8 cellular contexts compared by ENCODE assay signal in genomic region chr17:76354317-76354729, GRCh38. TPM values are rescaled to one million over a fixed set of nuclear protein-coding genes. Genes with fewer than 3 reads are reported as not detected.
DNase-seq lines count a peak whose midpoint lies in the region; ATAC-seq and TF ChIP-seq lines count a peak whose summit lies in the region.

No MANE protein-coding gene starts in this region.

- H3K4me3 Mint-ChIP-seq in CD8-positive, alpha-beta T cell = peak overlapping the region; percentile 95
- peak overlapping the region; percentile 96 for H3K4me3 Mint-ChIP-seq in neural crest cell

- no peaks in the 10 kb centered on the region for H3K9me3 Mint-ChIP-seq in CD8-positive, alpha-beta T cell
- no peaks in the 10 kb centered on the region for H3K9me3 Mint-ChIP-seq in neural crest cell

- peak overlapping the region; percentile 53 for H3K27ac ChIP-seq in CD8-positive, alpha-beta T cell (ENCODE audit: low read depth, low read length)
- H3K27ac ChIP-seq in MM.1S (ENCODE audit: low read length) = peak overlapping the region; percentile 94

- H3K79me2 ChIP-seq in MM.1S (ENCODE audit: low read length) = peaks cover 34% of the 10 kb centered on the region

- peak overlapping the region; percentile 81 for H3K4me2 ChIP-seq in MM.1S (ENCODE audit: low read depth, low read length)

- peak overlapping the region; percentile 86; the same call in 1 of the 2 replicates for H3K9ac ChIP-seq in MM.1S (ENCODE audit: low read length)
- H3K9ac ChIP-seq in endocrine pancreas (ENCODE audit: control insufficient read depth, insufficient read depth, low read length) = peak overlapping the region; percentile 31

- no peaks in the 10 kb centered on the region for H3K27me3 ChIP-seq in CD8-positive, alpha-beta T cell (ENCODE audit: insufficient read depth, low read length)
- H3K27me3 ChIP-seq in MM.1S (replicated peaks; ENCODE audit: insufficient read depth, low read length) (no peaks in the 10 kb centered on the region), endocrine pancreas (ENCODE audit: control insufficient read depth, insufficient read depth, low read length) (no peaks in the 10 kb centered on the region)

- H3K4me1 ChIP-seq in CD8-positive, alpha-beta T cell (ENCODE audit: insufficient read depth, low read length) = peaks cover 4% of the 10 kb centered on the region
- H3K4me1 ChIP-seq in MM.1S (ENCODE audit: low read length) = 0 out of 2 replicates have a peak, but pooled peaks cover 5% of the 10 kb centered on the region
- peaks cover 6% of the 10 kb centered on the region for H3K4me1 ChIP-seq in endocrine pancreas (ENCODE audit: control insufficient read depth, insufficient read depth, low read length)

- POLR2A ChIA-PET in CD8-positive, alpha-beta T cell (lab: Charles Lee) = interaction anchor here (0.5 to 3.8 kb wide), 9 partner anchors 9 to 376 kb away, joined by 3 to 51 read pairs (median 4); partner anchors contain the start of genes ACOX1, EXOC7 and SPHK1

- H3K9me3 ChIP-seq in CD8-positive, alpha-beta T cell (ENCODE audit: low read length) = no peaks in the 10 kb centered on the region
- H3K9me3 ChIP-seq in MM.1S (replicated peaks; ENCODE audit: insufficient read depth, low read length) (no peaks in the 10 kb centered on the region), endocrine pancreas (ENCODE audit: control insufficient read depth, low read length) (no peaks in the 10 kb centered on the region)

- CTCF ChIA-PET in CD8-positive, alpha-beta T cell (lab: Charles Lee) = interaction anchor here (0.6 to 3.6 kb wide), 9 partner anchors 18 to 1602 kb away, joined by 3 to 25 read pairs (median 4); partner anchors contain the start of gene SPHK1

- no peaks in the 10 kb centered on the region for H3K27me3 Mint-ChIP-seq in CD8-positive, alpha-beta T cell (ENCODE audit: low read depth)
- H3K27me3 Mint-ChIP-seq in neural crest cell (ENCODE audit: low read depth) = no peaks in the 10 kb centered on the region

- peak overlapping the region; percentile 98 for H3K27ac Mint-ChIP-seq in CD8-positive, alpha-beta T cell
- peak overlapping the region; percentile 100 for H3K27ac Mint-ChIP-seq in neural crest cell (ENCODE audit: unreplicated experiment)

- H3K4me1 Mint-ChIP-seq in CD8-positive, alpha-beta T cell (ENCODE audit: low read depth) = peaks cover 24% of the 10 kb centered on the region
- H3K4me1 Mint-ChIP-seq in neural crest cell = peaks cover 27% of the 10 kb centered on the region

- H3K36me3 Mint-ChIP-seq in CD8-positive, alpha-beta T cell = peaks cover 4% of the 10 kb centered on the region
- H3K36me3 Mint-ChIP-seq in neural crest cell (ENCODE audit: low read depth) = peaks cover 4% of the 10 kb centered on the region

- H3K9me2 ChIP-seq in MM.1S (replicated peaks; ENCODE audit: insufficient read depth, low read length) = no peaks in the 10 kb centered on the region

- no peak for DNase-seq in CD8-positive, alpha-beta T cell
- DNase-seq in MM.1S (no peak), neural crest cell (ENCODE audit: low read depth, low spot score) (no peak), Ammon's horn (ENCODE audit: low spot score) (no peak), NCI-H1417 (lab: John Stamatoyannopoulos, UW) (no peak)

- intact Hi-C loops in CD8-positive, alpha-beta T cell (cut with DNase I, micrococcal nuclease) = loop anchor here (1.0 to 5.0 kb wide), 6 partner anchors 31 to 734 kb away; partner anchors contain the start of genes ACOX1 (in 1 of the 2), SRP68 (in 1 of the 2), TEN1 (in 1 of the 2) and UBE2O (in 1 of the 2)

- H3K36me3 ChIP-seq in CD8-positive, alpha-beta T cell (ENCODE audit: insufficient read depth, low read length) = no peaks in the 10 kb centered on the region
- H3K36me3 ChIP-seq in MM.1S (replicated peaks; ENCODE audit: insufficient read depth, low read length) = no peaks in the 10 kb centered on the region
- no peaks in the 10 kb centered on the region for H3K36me3 ChIP-seq in endocrine pancreas (ENCODE audit: control insufficient read depth, insufficient read depth, low read length)

- peak overlapping the region; percentile 74 for H2AFZ ChIP-seq in MM.1S (ENCODE audit: low read length)

- H4K20me1 ChIP-seq in MM.1S (ENCODE audit: insufficient read depth, low read length) = no peaks in the 10 kb centered on the region

- no peak for ATAC-seq in CD8-positive, alpha-beta T cell
- ATAC-seq in HG02678 (IDR thresholded peaks at IDR 0.05; ENCODE audit: unreplicated experiment) = no peak
- no peak for ATAC-seq in HG03095 (IDR thresholded peaks at IDR 0.05; ENCODE audit: unreplicated experiment)

- 0 out of 2 replicates have a peak, but pooled peaks cover 7% of the 10 kb centered on the region for H3F3A ChIP-seq in MM.1S (ENCODE audit: insufficient read depth, low read length)

- no peak for TF ChIP-seq CTCF in CD8-positive, alpha-beta T cell (IDR thresholded peaks at IDR 0.05)
- TF ChIP-seq CTCF in MM.1S (IDR thresholded peaks at IDR 0.05; ENCODE audit: low read length) (no peak), neural crest cell (conservative IDR thresholded peaks at IDR 0.05) (no peak)

- peak overlapping the region; percentile 69 for H3K4me3 ChIP-seq in CD8-positive, alpha-beta T cell (ENCODE audit: low read depth, low read length)
- H3K4me3 ChIP-seq in MM.1S (ENCODE audit: low read length) = peak overlapping the region; percentile 93
- peak overlapping the region; percentile 58 for H3K4me3 ChIP-seq in endocrine pancreas (ENCODE audit: control insufficient read depth, insufficient read depth, low read length)

RNA-seq across cellular contexts. Expression of gene PRPSAP1, which starts 0.6 kb away (rescaled TPM):
- 10 to 100 TPM; 10.5 to 12.5 TPM for total RNA-seq in CD8-positive, alpha-beta T cell
- total RNA-seq in neural crest cell = 68.4 and 73.6 TPM in 2 replicates

RNA-seq across cellular contexts. Expression of gene SPHK1, which starts 30.1 kb away (rescaled TPM):
- 1 to 10 TPM; 2.0 to 2.6 TPM for total RNA-seq in CD8-positive, alpha-beta T cell
- 19.5 and 21.1 TPM in 2 replicates for total RNA-seq in neural crest cell

RNA-seq across cellular contexts. Expression of gene QRICH2, which starts 46.2 kb away (rescaled TPM):
- total RNA-seq in CD8-positive, alpha-beta T cell = 1 to 10 TPM; 1.4 to 2.1 TPM
- total RNA-seq in neural crest cell = 10.6 and 12.3 TPM in 2 replicates
